Comparison of ENCODE assay signal across 20 cellular contexts in genomic region chr9:79685576-79685975, GRCh38.
DNase-seq lines count a peak whose midpoint lies in the region; ATAC-seq, FAIRE-seq and TF ChIP-seq lines count a peak whose summit lies in the region.
"Had no signal": no experiment of that assay in that cellular context is flagged by ENCODE, and none has a peak within 500 bp of the region (broad histone marks: within the 10 kb centered on the region; RNA-seq: fewer than 3 reads in every experiment).

No MANE protein-coding gene starts in this region.

- peaks cover 16% of the 10 kb centered on the region for H3K79me2 ChIP-seq in GM23248 (ENCODE audit: insufficient read depth)

- no peak for ATAC-seq in gastroesophageal sphincter
- no peak for ATAC-seq in HG03139 (IDR thresholded peaks at IDR 0.05; ENCODE audit: unreplicated experiment)
- ATAC-seq: natural killer cell had no signal

- in situ Hi-C loops in GM23248 (cut with MboI): no loop called here

- H3K36me3 ChIP-seq in GM23248 (ENCODE audit: low read depth) (no peaks in the 10 kb centered on the region), gastroesophageal sphincter (no peaks in the 10 kb centered on the region)

- H3K27ac ChIP-seq in GM23248: peak overlapping the region; percentile 83
- no peak overlapping the region for H3K27ac ChIP-seq in gastroesophageal sphincter

- whole genome bisulfite sequencing in GM23248 (ENCODE audit: low coverage in 1 of 2, low lambda C conversion rate in 2 of 2, missing lambda C conversion rate in 2 of 2), 2 experiments: 2 to 3% methylated on average over 1 of the region's 1 CpG
- WGBS in gastroesophageal sphincter (ENCODE audit: low coverage in 1 of 2), 2 donors: 0 to 9% methylated on average over 1 of the region's 1 CpG

- no peak for TF ChIP-seq POLR2A in gastroesophageal sphincter (IDR thresholded peaks at IDR 0.05)

- TF ChIP-seq CTCF in fibroblast of the aortic adventitia (IDR thresholded peaks at IDR 0.05; ENCODE audit: insufficient read depth, low read length) (no peak), gastroesophageal sphincter (IDR thresholded peaks at IDR 0.05) (no peak)

- no peaks in the 10 kb centered on the region for H3K9me3 ChIP-seq in GM23248 (ENCODE audit: low read depth)
- no peaks in the 10 kb centered on the region for H3K9me3 ChIP-seq in gastroesophageal sphincter
- H3K9me3 ChIP-seq: heart right ventricle had no signal

- DNase-seq in GM23248: peak; percentile 81
- DNase-seq in astrocyte of the hippocampus (ENCODE audit: low read depth, low spot score): peak; percentile 45
- DNase-seq in fibroblast of the aortic adventitia (ENCODE audit: low read depth): peak; percentile 35
- DNase-seq in urothelium cell line (ENCODE audit: low spot score): no peak
- no peak for DNase-seq in D341Med (ENCODE audit: low spot score)
- DNase-seq: activated CD4-positive, alpha-beta T cell treated with anti-CD3 and anti-CD28 coated beads, Interleukin-2, amount 10 ng/mL, durations not matched to agents 24 days and 14 days; activated CD8-positive, alpha-beta memory T cell treated with anti-CD3 and anti-CD28 coated beads, Interleukin-2, amount 50 U/mL, for 48 hours; activated effector memory CD4-positive, alpha-beta T cell treated with anti-CD3 and anti-CD28 coated beads, Interleukin-2, amount 50 U/mL, for 16 hours; amniotic stem cell; CD4-positive, alpha-beta T cell; DMS79; GOT3; heart right ventricle; islet precursor cell; natural killer cell; NCI-H446; NK-92 treated with Interleukin-12 subunit alpha and Interleukin-12 subunit beta, amount 100 ng/mL, for 24 hours; stimulated activated CD8-positive, alpha-beta memory T cell treated with anti-CD3 and anti-CD28 coated beads, Interleukin-4, amount 100 ng/mL, for 48 hours had no signal

- H3K9me2 ChIP-seq in GM23248 (ENCODE audit: insufficient read depth): no peaks in the 10 kb centered on the region; the same call in 1 of the 2 replicates

- no peaks in the 10 kb centered on the region for H4K20me1 ChIP-seq in GM23248 (ENCODE audit: insufficient read depth)

- H3K9ac ChIP-seq in GM23248: 0 out of 2 replicates have a peak overlapping the region, but pooled peaks have one; percentile 4

- H3K4me1 ChIP-seq in GM23248 (ENCODE audit: insufficient read depth) (peaks cover 31% of the 10 kb centered on the region), gastroesophageal sphincter (peaks cover 0 to 37% (median 0%) of the 10 kb centered on the region in 3 donors)

- no peak for FAIRE-seq in urothelium cell line (lab: Jason Lieb, UNC)

- peak overlapping the region; percentile 61 for H3K4me2 ChIP-seq in GM23248 (ENCODE audit: unreplicated experiment)

- H3K27me3 ChIP-seq in GM23248 (replicated peaks; ENCODE audit: insufficient read depth) (no peaks in the 10 kb centered on the region), gastroesophageal sphincter (no peaks in the 10 kb centered on the region)
- H3K27me3 ChIP-seq: heart right ventricle had no signal

- H3K4me3 ChIP-seq in GM23248 (no peak overlapping the region), fibroblast of the aortic adventitia (ENCODE audit: low read depth, low read length) (no peak overlapping the region), gastroesophageal sphincter (no peak overlapping the region)
- H3K4me3 ChIP-seq: heart right ventricle had no signal

- H3F3A ChIP-seq in GM23248 (ENCODE audit: insufficient read depth): peaks cover 40% of the 10 kb centered on the region

- no peak for TF ChIP-seq EP300 in gastroesophageal sphincter (IDR thresholded peaks at IDR 0.05)

- no peak overlapping the region for H2AFZ ChIP-seq in GM23248

Comparison
In these comparisons a context has a peak if more than half of its experiments do, and no peak if none do; other contexts are left out.
1. DNase-seq: peak in GM23248 (single experiment), astrocyte of the hippocampus (single experiment) and fibroblast of the aortic adventitia (single experiment); none in urothelium cell line (single experiment) and D341Med (single experiment).